In the genomic region with DNA sequence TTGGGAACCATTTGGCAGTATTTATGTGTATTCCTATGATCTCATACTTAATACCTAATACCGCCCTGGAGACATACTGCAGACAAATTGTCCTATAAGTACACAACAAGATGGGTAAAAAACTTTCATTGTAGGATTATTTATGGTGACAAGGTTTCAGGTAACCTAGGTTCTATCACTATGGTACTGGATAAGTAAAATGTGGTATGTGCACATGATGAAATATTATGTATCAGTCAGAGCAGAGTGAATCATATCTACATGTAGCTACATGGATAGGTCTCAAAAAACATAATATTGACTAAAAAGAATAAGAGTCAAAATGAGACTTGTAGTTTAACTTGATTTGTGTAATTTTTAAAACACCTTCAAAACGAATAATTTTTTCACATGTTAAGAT, we compare ENCODE assay signal across 22 cellular contexts.
"Had no signal": no experiment of that assay in that cellular context is flagged by ENCODE, and none has a peak within 500 bp of the region (broad histone marks: within the 10 kb centered on the region; RNA-seq: fewer than 3 reads in every experiment).

No MANE protein-coding gene starts in this region.

- DNase-seq: activated CD4-positive, alpha-beta T cell treated with anti-CD3 and anti-CD28 coated beads for 1 hour; activated CD4-positive, alpha-beta T cell treated with anti-CD3 and anti-CD28 coated beads, Interleukin-2, amount 50 U/mL, for 4 hours; activated CD8-positive, alpha-beta memory T cell treated with anti-CD3 and anti-CD28 coated beads for 24 hours; activated CD8-positive, alpha-beta memory T cell treated with anti-CD3 and anti-CD28 coated beads, Interleukin-2, amount 50 U/mL, for 4 hours; activated gamma-delta T cell; colonic mucosa; dorsolateral prefrontal cortex; heart right ventricle; kidney; lower lobe of right lung; naive B cell; occipital lobe; sigmoid colon; stimulated activated CD4-positive, alpha-beta T cell treated with anti-CD3 and anti-CD28 coated beads, Interleukin-2, amount 100 ng/mL, for 48 hours; stimulated activated CD8-positive, alpha-beta memory T cell treated with anti-CD3 and anti-CD28 coated beads, Interleukin-4, amount 100 ng/mL, for 48 hours; stimulated activated naive CD4-positive, alpha-beta T cell; T-helper 9 cell; testis; trophoblast cell; uterus had no signal

- H3K4me3 ChIP-seq: colonic mucosa, dorsolateral prefrontal cortex, heart right ventricle, lower lobe of right lung, sigmoid colon, testis, uterus had no signal

- H3K36me3 ChIP-seq: colonic mucosa, heart right ventricle, lower lobe of right lung, sigmoid colon, uterus had no signal

- H3K36me3 Mint-ChIP-seq: activated naive CD8-positive, alpha-beta T cell; naive B cell had no signal

- H3K27me3 ChIP-seq: colonic mucosa, dorsolateral prefrontal cortex, heart right ventricle, sigmoid colon, testis, uterus had no signal

- H3K4me1 ChIP-seq: colonic mucosa, heart right ventricle, lower lobe of right lung, sigmoid colon, testis, uterus had no signal

- H3K4me3 Mint-ChIP-seq: activated naive CD8-positive, alpha-beta T cell; naive B cell; neural crest cell had no signal

- H3K27ac Mint-ChIP-seq: activated naive CD8-positive, alpha-beta T cell had no signal

- H3K27ac ChIP-seq: colonic mucosa, dorsolateral prefrontal cortex, heart right ventricle, lower lobe of right lung, sigmoid colon, testis, uterus had no signal

- ATAC-seq: heart right ventricle, lower lobe of right lung had no signal

- H3K9me3 ChIP-seq: colonic mucosa, lower lobe of right lung, sigmoid colon, testis, uterus had no signal

- H3K27me3 Mint-ChIP-seq: activated naive CD8-positive, alpha-beta T cell; naive B cell had no signal
